1 cellular context compared by ENCODE assay signal in the genomic region with DNA sequence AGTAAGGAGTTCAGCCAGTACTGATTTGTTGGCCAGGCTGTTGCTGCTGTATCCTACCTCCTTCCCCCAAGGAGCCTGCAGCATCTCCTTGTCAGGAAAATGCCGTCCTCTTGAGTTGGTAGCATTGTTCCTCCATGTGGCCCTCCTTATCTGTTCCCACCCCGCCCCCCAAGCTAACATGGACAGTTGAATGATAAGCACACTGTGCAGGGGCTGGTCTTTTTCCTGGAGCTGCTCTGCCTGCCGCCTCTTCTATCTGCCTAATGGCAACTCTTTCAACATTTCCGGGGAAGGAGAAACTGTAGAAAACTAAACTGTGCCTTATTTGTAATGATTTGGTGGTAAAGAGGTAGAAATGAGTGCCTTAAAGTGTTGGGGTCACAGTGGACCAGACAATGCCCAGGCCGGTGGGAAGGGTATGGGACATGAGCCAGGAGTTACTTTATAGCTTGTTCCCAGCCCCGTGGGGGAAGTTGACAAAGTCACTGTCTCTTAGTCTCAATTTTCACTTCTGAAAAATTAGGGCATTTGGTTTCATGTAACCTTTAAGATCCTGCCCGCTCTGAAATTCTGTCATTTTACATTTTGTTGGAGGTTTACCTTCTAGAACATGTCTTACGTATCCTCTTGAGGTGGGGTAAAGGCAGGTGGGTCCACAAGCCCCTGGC.
TF ChIP-seq lines count a peak whose summit lies in the region.

No MANE protein-coding gene starts in this region.

TF ChIP-seq in HepG2, 621 proteins besides CTCF, POLR2A, EP300 and RAD21:
- TF ChIP-seq ZNF7 (CRISPR knock-in tag; IDR thresholded peaks at IDR 0.05) (0 out of 2 replicates have a peak, but pooled peaks have one; percentile 44), ZNF331 (CRISPR knock-in tag; IDR thresholded peaks at IDR 0.05) (0 out of 2 replicates have a peak, but pooled peaks have one; percentile 57), SATB2 (CRISPR knock-in tag; IDR thresholded peaks at IDR 0.05) (no peak), SP5 (CRISPR knock-in tag; IDR thresholded peaks at IDR 0.05; ENCODE audit: borderline replicate concordance, low read depth) (0 out of 2 replicates have a peak, but pooled peaks have one; percentile 19)
- TF ChIP-seq, protein P1, sequence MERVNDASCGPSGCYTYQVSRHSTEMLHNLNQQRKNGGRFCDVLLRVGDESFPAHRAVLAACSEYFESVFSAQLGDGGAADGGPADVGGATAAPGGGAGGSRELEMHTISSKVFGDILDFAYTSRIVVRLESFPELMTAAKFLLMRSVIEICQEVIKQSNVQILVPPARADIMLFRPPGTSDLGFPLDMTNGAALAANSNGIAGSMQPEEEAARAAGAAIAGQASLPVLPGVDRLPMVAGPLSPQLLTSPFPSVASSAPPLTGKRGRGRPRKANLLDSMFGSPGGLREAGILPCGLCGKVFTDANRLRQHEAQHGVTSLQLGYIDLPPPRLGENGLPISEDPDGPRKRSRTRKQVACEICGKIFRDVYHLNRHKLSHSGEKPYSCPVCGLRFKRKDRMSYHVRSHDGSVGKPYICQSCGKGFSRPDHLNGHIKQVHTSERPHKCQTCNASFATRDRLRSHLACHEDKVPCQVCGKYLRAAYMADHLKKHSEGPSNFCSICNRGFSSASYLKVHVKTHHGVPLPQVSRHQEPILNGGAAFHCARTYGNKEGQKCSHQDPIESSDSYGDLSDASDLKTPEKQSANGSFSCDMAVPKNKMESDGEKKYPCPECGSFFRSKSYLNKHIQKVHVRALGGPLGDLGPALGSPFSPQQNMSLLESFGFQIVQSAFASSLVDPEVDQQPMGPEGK (CRISPR knock-in tag; IDR thresholded peaks at IDR 0.05), result 0 out of 2 replicates have a peak, but pooled peaks have one; percentile 15
TF ChIP-seq in HepG2: peak in this region for 4.
